In the genomic region with DNA sequence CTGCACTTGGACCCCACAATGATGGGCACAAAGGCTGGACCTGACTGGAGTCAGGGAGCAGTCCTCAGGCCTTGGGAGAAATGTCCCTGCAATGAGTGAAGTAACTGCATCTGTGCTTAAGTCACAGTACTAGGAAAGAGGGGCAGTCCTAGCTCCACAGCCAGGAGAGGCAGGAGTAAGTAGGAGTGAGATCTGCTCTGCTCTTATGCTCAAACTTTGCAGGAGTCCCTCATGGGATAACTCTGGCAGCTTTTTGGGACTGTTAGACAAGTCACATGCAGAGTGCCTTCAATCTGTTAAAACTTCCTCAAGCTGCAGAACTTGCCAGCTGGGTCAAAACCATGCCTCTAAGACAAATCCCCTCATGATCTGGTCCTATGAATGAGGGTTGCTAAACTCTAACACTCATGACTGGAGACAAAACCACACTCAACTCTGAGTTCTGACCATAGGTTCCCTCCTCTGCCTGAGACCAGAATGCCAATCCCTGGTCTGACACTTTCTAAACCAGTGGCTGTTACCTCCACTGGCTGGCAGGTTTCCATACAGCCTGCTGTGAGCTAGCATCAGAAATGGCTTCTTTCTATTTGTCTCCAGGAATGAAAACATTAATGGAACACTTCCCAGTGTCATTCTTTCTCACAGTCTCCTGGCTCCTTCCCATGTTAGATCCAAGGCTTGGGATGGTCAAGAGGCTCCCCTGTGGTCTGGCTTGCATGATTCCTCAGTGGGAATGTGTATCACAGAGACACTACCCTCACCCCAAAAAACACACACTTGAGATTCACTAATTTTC, we compare ENCODE assay signal across 24 cellular contexts.
A peak's percentile ranks its signal among the peaks of the same experiment; 100 is the strongest.
DNase-seq lines count a peak whose midpoint lies in the region; ATAC-seq, FAIRE-seq and TF ChIP-seq lines count a peak whose summit lies in the region.
"Had no signal": no experiment of that assay in that cellular context is flagged by ENCODE, and none has a peak within 500 bp of the region (broad histone marks: within the 10 kb centered on the region; RNA-seq: fewer than 3 reads in every experiment).

No MANE protein-coding gene starts in this region.

- H3K36me3 ChIP-seq in A673 (ENCODE audit: insufficient read depth, low read length, poor library complexity, severe bottlenecking), result no peaks in the 10 kb centered on the region
- H3K36me3 ChIP-seq in keratinocyte (ENCODE audit: control insufficient read depth in 2 of 2, extremely low read depth in 1 of 2, insufficient read depth in 2 of 2, low read length in 2 of 2), result no peaks in the 10 kb centered on the region
- no peaks in the 10 kb centered on the region for H3K36me3 ChIP-seq in mucosa of descending colon (ENCODE audit: low read depth)
- H3K36me3 ChIP-seq: ascending aorta, MG63, ovary had no signal

- no peaks in the 10 kb centered on the region for H3K4me1 ChIP-seq in A673 (ENCODE audit: insufficient read depth, low read length, poor library complexity, severe bottlenecking)
- H3K4me1 ChIP-seq in keratinocyte (ENCODE audit: control insufficient read depth, extremely low read depth, insufficient read depth, low read length), result no peaks in the 10 kb centered on the region
- H3K4me1 ChIP-seq in mucosa of descending colon (ENCODE audit: low read depth), result no peaks in the 10 kb centered on the region
- H3K4me1 ChIP-seq: ascending aorta, testis had no signal

- H3K4me3 ChIP-seq in A673 (ENCODE audit: low read depth, low read length, poor library complexity, severe bottlenecking) (no peak overlapping the region), astrocyte of the cerebellum (ENCODE audit: low read depth, low read length) (no peak overlapping the region), keratinocyte (ENCODE audit: control insufficient read depth in 2 of 3, extremely low read depth in 1 of 3, insufficient read depth in 2 of 3, low read depth in 1 of 3, low read length in 3 of 3) (no peak overlapping the region), mucosa of descending colon (no peak overlapping the region)
- H3K4me3 ChIP-seq: ascending aorta, MG63, ovary, testis had no signal

- no peak overlapping the region for H3K9ac ChIP-seq in keratinocyte (ENCODE audit: control insufficient read depth, extremely low read depth, insufficient read depth, low read length)

- no peaks in the 10 kb centered on the region for H3K9me1 ChIP-seq in keratinocyte (ENCODE audit: control insufficient read depth, extremely low read depth, insufficient read depth, low read length)

- no peaks in the 10 kb centered on the region for H3K27me3 ChIP-seq in A673 (replicated peaks; ENCODE audit: insufficient read depth, low read depth, low read length, poor library complexity)
- H3K27me3 ChIP-seq in keratinocyte (ENCODE audit: control insufficient read depth, extremely low read depth, insufficient read depth, low read length), result no peaks in the 10 kb centered on the region
- H3K27me3 ChIP-seq: ascending aorta, MG63, testis had no signal

- H2AFZ ChIP-seq in keratinocyte (ENCODE audit: control insufficient read depth, low read length), result no peak overlapping the region

- TF ChIP-seq CTCF in A673 (conservative IDR thresholded peaks at IDR 0.05; ENCODE audit: low read depth, low read length) (no peak), astrocyte of the cerebellum (IDR thresholded peaks at IDR 0.05; ENCODE audit: low read depth, low read length, missing control alignments) (no peak), keratinocyte (optimal IDR thresholded peaks at IDR 0.05 in 1 of 3, IDR thresholded peaks at IDR 0.05 in 1 of 3, conservative IDR thresholded peaks at IDR 0.05 in 1 of 3; ENCODE audit: extremely low read depth in 1 of 3, insufficient read depth in 2 of 3, low read length in 3 of 3) (no peak), mucosa of descending colon (IDR thresholded peaks at IDR 0.05) (no peak), GM20000 (IDR thresholded peaks at IDR 0.05; ENCODE audit: extremely low read depth, missing control alignments) (no peak)

- H3K9me3 ChIP-seq in A673 (ENCODE audit: low read depth, low read length, poor library complexity, severe bottlenecking) (no peaks in the 10 kb centered on the region), keratinocyte (ENCODE audit: control insufficient read depth, low read depth, low read length) (no peaks in the 10 kb centered on the region), mucosa of descending colon (no peaks in the 10 kb centered on the region)
- H3K9me3 ChIP-seq: ascending aorta, MG63, ovary, testis had no signal

- H3K27ac ChIP-seq in A673 (ENCODE audit: low read depth, low read length, poor library complexity, severe bottlenecking) (no peak overlapping the region), keratinocyte (ENCODE audit: control insufficient read depth, insufficient read depth, low read length) (no peak overlapping the region)
- H3K27ac ChIP-seq: ascending aorta, ovary, testis had no signal

- dilution Hi-C loops in keratinocyte (cut with MboI; ENCODE audit: extremely low pct_ligation_motif_present, low sequenced_read_pairs), result no loop called here

- POLR2A ChIA-PET in A673 (lab: Charles Lee; ENCODE audit: low non-redundant PET), result interaction anchor here (0.7 kb wide), 1 partner anchor 26 kb away, joined by 3 read pairs; no protein-coding TSS in a partner anchor

- intact Hi-C loops in A673 (cut with micrococcal nuclease; ENCODE audit: unreplicated experiment), result no loop called here
- intact Hi-C loops in mucosa of descending colon (cut with DNase I, micrococcal nuclease), result no loop called here

- FAIRE-seq in keratinocyte (lab: Jason Lieb, UNC), result peak; percentile 5

- no peaks in the 10 kb centered on the region for H3K79me2 ChIP-seq in keratinocyte (ENCODE audit: control insufficient read depth, insufficient read depth, low read length)

- CTCF ChIA-PET in A673 (lab: Charles Lee), result interaction anchor here (0.5 to 0.6 kb wide), 3 partner anchors 11 to 651 kb away, joined by 3 to 5 read pairs (median 4); no protein-coding TSS in a partner anchor

- DNase-seq in A673 (ENCODE audit: low spot score), result peak; percentile 43
- peak; percentile 2 for DNase-seq in G401 (ENCODE audit: low spot score)
- peak; percentile 50 for DNase-seq in astrocyte of the cerebellum (ENCODE audit: low read depth)
- no peak for DNase-seq in keratinocyte (ENCODE audit: low read depth, low spot score)
- no peak for DNase-seq in mucosa of descending colon
- no peak for DNase-seq in GM20000 (ENCODE audit: low spot score)
- DNase-seq: CD4-positive, alpha-beta T cell; effector memory CD4-positive, alpha-beta T cell; erythroblast; foreskin melanocyte; hippocampal formation; MG63; NCI-H1436 treated with DMSO at 0.1 percent for 48 hours; NCI-H2107; NCI-H524 treated with DMSO at 0.1 percent for 48 hours; OCI-M1; ovary; SHP77; stimulated activated CD4-positive, alpha-beta T cell treated with anti-CD3 and anti-CD28 coated beads, Interleukin-4, amount 100 ng/mL, for 1 hour; stimulated activated naive CD4-positive, alpha-beta T cell treated with Interleukin-2 at 50 U/mL for 16 hours; testis had no signal

- BruUV-seq in A673 (replicated peaks; lab: Mats Ljungman, UMichigan), result no TSS peak

- in situ Hi-C loops in G401 (cut with HindIII; ENCODE audit: low sequenced_read_pairs), result no loop called here
- in situ Hi-C loops in astrocyte of the cerebellum (cut with HindIII; ENCODE audit: low sequenced_read_pairs), result no loop called here

- ATAC-seq in GM21737 (IDR thresholded peaks at IDR 0.05; ENCODE audit: unreplicated experiment) (no peak), mucosa of descending colon (no peak)
- ATAC-seq: activated T-helper 17 cell treated with anti-CD3 and anti-CD28 coated beads, Interleukin-2, amount 50 U/mL, for 72 hours had no signal

- H4K20me1 ChIP-seq in keratinocyte (ENCODE audit: control insufficient read depth, extremely low read depth, insufficient read depth, low read length), result no peaks in the 10 kb centered on the region

- no peak overlapping the region for H3K4me2 ChIP-seq in keratinocyte (ENCODE audit: control insufficient read depth, extremely low read depth, insufficient read depth, low read depth, low read length)

Comparison
In these comparisons a context has a peak if more than half of its experiments do, and no peak if none do; other contexts are left out.
1. DNase-seq: peak in A673 (single experiment), G401 (single experiment) and astrocyte of the cerebellum (single experiment); none in keratinocyte (single experiment), mucosa of descending colon (0 of 3) and GM20000 (single experiment).